18 cellular contexts compared by ENCODE assay signal in genomic region chr3:35758358-35758757, GRCh38.
A peak's percentile ranks its signal among the peaks of the same experiment; 100 is the strongest.
DNase-seq lines count a peak whose midpoint lies in the region; ATAC-seq and TF ChIP-seq lines count a peak whose summit lies in the region.
"Had no signal": no experiment of that assay in that cellular context is flagged by ENCODE, and none has a peak within 500 bp of the region (broad histone marks: within the 10 kb centered on the region; RNA-seq: fewer than 3 reads in every experiment).

No MANE protein-coding gene starts in this region.

- 60 to 70% methylated on average over 1 to 2 of the region's 2 CpGs for WGBS in endodermal cell (ENCODE audit: insufficient coverage in 1 of 2, insufficient read length in 1 of 2), 2 experiments

- H3K36me3 ChIP-seq in GM23338 (ENCODE audit: insufficient read depth) (no peaks in the 10 kb centered on the region), endodermal cell (ENCODE audit: control insufficient read depth, insufficient read depth, low read length) (no peaks in the 10 kb centered on the region), neural cell (ENCODE audit: insufficient read depth, low read length) (no peaks in the 10 kb centered on the region)

- H3K4me2 ChIP-seq in GM23338 = no peak overlapping the region
- peak overlapping the region; percentile 29 for H3K4me2 ChIP-seq in neural cell (ENCODE audit: low read length)

- no peak overlapping the region for H3K27ac Mint-ChIP-seq in GM23338
- no peak overlapping the region for H3K27ac Mint-ChIP-seq in endodermal cell
- no peak overlapping the region for H3K27ac Mint-ChIP-seq in CD14-positive monocyte
- H3K27ac Mint-ChIP-seq: B cell; CD4-positive, alpha-beta memory T cell had no signal

- H3K9me3 ChIP-seq in endodermal cell (ENCODE audit: control insufficient read depth, low read length) (no peaks in the 10 kb centered on the region), neural cell (ENCODE audit: low read length) (no peaks in the 10 kb centered on the region)

- no peak for TF ChIP-seq POLR2A in erythroblast (IDR thresholded peaks at IDR 0.05; ENCODE audit: low read length)

- no peaks in the 10 kb centered on the region for H3K9me3 Mint-ChIP-seq in GM23338
- no peaks in the 10 kb centered on the region for H3K9me3 Mint-ChIP-seq in endodermal cell
- H3K9me3 Mint-ChIP-seq in CD14-positive monocyte = peaks cover 0 to 6% (median 2%) of the 10 kb centered on the region in 7 donors

- no peaks in the 10 kb centered on the region for H3K27me3 ChIP-seq in GM23338 (ENCODE audit: insufficient read depth)
- H3K27me3 ChIP-seq in endodermal cell (ENCODE audit: control insufficient read depth, insufficient read depth, low read length, poor library complexity, severe bottlenecking) = no peaks in the 10 kb centered on the region
- H3K27me3 ChIP-seq in neural cell (ENCODE audit: insufficient read depth, low read depth, low read length) = no peaks in the 10 kb centered on the region

- no peak overlapping the region for H3K27ac ChIP-seq in GM23338 (ENCODE audit: low read depth)
- H3K27ac ChIP-seq in endodermal cell (ENCODE audit: low read depth, low read length) = peak overlapping the region; percentile 99
- peak overlapping the region; percentile 89 for H3K27ac ChIP-seq in neural cell (ENCODE audit: low read length)

- peak; percentile 83 for ATAC-seq in GM23338

- H3K9ac ChIP-seq in endodermal cell (ENCODE audit: extremely low read depth, low read length, poor library complexity, severe bottlenecking) (no peak overlapping the region), neural cell (ENCODE audit: low read length) (peak overlapping the region; percentile 25)

- no peaks in the 10 kb centered on the region for H3F3A ChIP-seq in GM23338 (replicated peaks; ENCODE audit: low read depth)
- no peaks in the 10 kb centered on the region for H3F3A ChIP-seq in neural cell (ENCODE audit: insufficient read depth, low read length, poor library complexity, severe bottlenecking)

- no peaks in the 10 kb centered on the region for H3K9me2 ChIP-seq in GM23338 (ENCODE audit: insufficient read depth)
- no peaks in the 10 kb centered on the region for H3K9me2 ChIP-seq in neural cell (ENCODE audit: insufficient read depth, low read length)

- no peaks in the 10 kb centered on the region for H3K36me3 Mint-ChIP-seq in GM23338 (ENCODE audit: low read depth)
- no peaks in the 10 kb centered on the region for H3K36me3 Mint-ChIP-seq in endodermal cell (ENCODE audit: low read depth)
- H3K36me3 Mint-ChIP-seq in CD14-positive monocyte = no peaks in the 10 kb centered on the region
- H3K36me3 Mint-ChIP-seq: CD4-positive, alpha-beta memory T cell had no signal

- H3K4me1 ChIP-seq in GM23338 (ENCODE audit: insufficient read depth) = no peaks in the 10 kb centered on the region
- no peaks in the 10 kb centered on the region for H3K4me1 ChIP-seq in endodermal cell (ENCODE audit: control insufficient read depth, insufficient read depth, low read length)

- H3K4me1 Mint-ChIP-seq in GM23338 = peaks cover 18% of the 10 kb centered on the region
- peaks cover 15% of the 10 kb centered on the region for H3K4me1 Mint-ChIP-seq in endodermal cell
- H3K4me1 Mint-ChIP-seq in CD14-positive monocyte = no peaks in the 10 kb centered on the region
- H3K4me1 Mint-ChIP-seq: B cell; CD4-positive, alpha-beta memory T cell had no signal

- peak; percentile 96 for TF ChIP-seq EP300 in neural cell (conservative IDR thresholded peaks at IDR 0.05; ENCODE audit: poor library complexity, severe bottlenecking)

- peak; percentile 46 for TF ChIP-seq RAD21 in neural cell (conservative IDR thresholded peaks at IDR 0.05)

- intact Hi-C loops in CD14-positive monocyte (cut with micrococcal nuclease) = no loop called here

- no peaks in the 10 kb centered on the region for H3K79me2 ChIP-seq in GM23338 (replicated peaks; ENCODE audit: insufficient read depth)
- H3K79me2 ChIP-seq in neural cell (replicated peaks; ENCODE audit: insufficient read depth, low read length) = no peaks in the 10 kb centered on the region

- H4K20me1 ChIP-seq in GM23338 (replicated peaks; ENCODE audit: insufficient read depth) (no peaks in the 10 kb centered on the region), neural cell (ENCODE audit: insufficient read depth) (no peaks in the 10 kb centered on the region)

- no peak for TF ChIP-seq CTCF in GM23338 (conservative IDR thresholded peaks at IDR 0.05; ENCODE audit: low read depth in 2 of 2)
- no peak for TF ChIP-seq CTCF in endodermal cell (conservative IDR thresholded peaks at IDR 0.05)
- no peak for TF ChIP-seq CTCF in neural cell (IDR thresholded peaks at IDR 0.05; ENCODE audit: poor library complexity, severe bottlenecking)
- TF ChIP-seq CTCF in CD14-positive monocyte (IDR thresholded peaks at IDR 0.05) = no peak

- DNase-seq in GM23338 (ENCODE audit: low spot score) (peak; percentile 78), NCI-H2029 (lab: John Stamatoyannopoulos, UW) (peak; percentile 6), endodermal cell (no peak), islet precursor cell (no peak), erythroblast (lab: John Stamatoyannopoulos, UW) (no peak), CD14-positive monocyte (ENCODE audit: low spot score) (no peak)
- DNase-seq in activated CD4-positive, alpha-beta T cell treated with anti-CD3 and anti-CD28 coated beads, Interleukin-2, amount 50 U/mL, for 4 hours = no peak
- DNase-seq: ACHN; CD4-positive, alpha-beta memory T cell; EL; Karpas-422; NCI-H1436; NCI-H2081 treated with DMSO at 0.1 percent for 48 hours; NCI-H345; NCI-H82; SHP77 treated with DMSO at 0.1 percent for 48 hours had no signal

- H2AFZ ChIP-seq in GM23338 (no peak overlapping the region), neural cell (ENCODE audit: low read depth, low read length) (peak overlapping the region; percentile 10)

- H3K27me3 Mint-ChIP-seq in GM23338 (ENCODE audit: insufficient read depth, low read depth, poor library complexity) = no peaks in the 10 kb centered on the region
- H3K27me3 Mint-ChIP-seq in endodermal cell (ENCODE audit: insufficient read depth) = peaks cover 2% of the 10 kb centered on the region
- peaks cover 0 to 7% (median 3%) of the 10 kb centered on the region in 3 donors for H3K27me3 Mint-ChIP-seq in CD14-positive monocyte (ENCODE audit: low read depth in 3 of 3)
- H3K27me3 Mint-ChIP-seq: CD4-positive, alpha-beta memory T cell had no signal

- H3K4me3 Mint-ChIP-seq in GM23338 (no peak overlapping the region), endodermal cell (no peak overlapping the region), CD14-positive monocyte (no peak overlapping the region)
- H3K4me3 Mint-ChIP-seq: B cell; CD4-positive, alpha-beta memory T cell had no signal

- H3K4me3 ChIP-seq in GM23338 (no peak overlapping the region), endodermal cell (ENCODE audit: low read length) (no peak overlapping the region), neural cell (ENCODE audit: low read length) (peak overlapping the region; percentile 13)

TF ChIP-seq in GM23338, 12 proteins besides CTCF, POLR2A, EP300 and RAD21 (continues in another document):
- TF ChIP-seq CREB1 (CRISPR knock-in tag; IDR thresholded peaks at IDR 0.05; ENCODE audit: low read depth) (no peak), EZH2 (IDR thresholded peaks at IDR 0.05; ENCODE audit: low read depth, unreplicated experiment) (no peak), ZNF331 (CRISPR knock-in tag; IDR thresholded peaks at IDR 0.05; ENCODE audit: low read depth) (no peak)

TF ChIP-seq in neural cell, 6 proteins besides CTCF, POLR2A, EP300 and RAD21:
- TF ChIP-seq POLR2AphosphoS5 (IDR thresholded peaks at IDR 0.05) = peak; percentile 78
- TF ChIP-seq MXI1 (conservative IDR thresholded peaks at IDR 0.05; ENCODE audit: poor library complexity, severe bottlenecking) = no peak
- TF ChIP-seq TAF1 (IDR thresholded peaks at IDR 0.05; ENCODE audit: low read depth) = no peak
- TF ChIP-seq, protein P1, sequence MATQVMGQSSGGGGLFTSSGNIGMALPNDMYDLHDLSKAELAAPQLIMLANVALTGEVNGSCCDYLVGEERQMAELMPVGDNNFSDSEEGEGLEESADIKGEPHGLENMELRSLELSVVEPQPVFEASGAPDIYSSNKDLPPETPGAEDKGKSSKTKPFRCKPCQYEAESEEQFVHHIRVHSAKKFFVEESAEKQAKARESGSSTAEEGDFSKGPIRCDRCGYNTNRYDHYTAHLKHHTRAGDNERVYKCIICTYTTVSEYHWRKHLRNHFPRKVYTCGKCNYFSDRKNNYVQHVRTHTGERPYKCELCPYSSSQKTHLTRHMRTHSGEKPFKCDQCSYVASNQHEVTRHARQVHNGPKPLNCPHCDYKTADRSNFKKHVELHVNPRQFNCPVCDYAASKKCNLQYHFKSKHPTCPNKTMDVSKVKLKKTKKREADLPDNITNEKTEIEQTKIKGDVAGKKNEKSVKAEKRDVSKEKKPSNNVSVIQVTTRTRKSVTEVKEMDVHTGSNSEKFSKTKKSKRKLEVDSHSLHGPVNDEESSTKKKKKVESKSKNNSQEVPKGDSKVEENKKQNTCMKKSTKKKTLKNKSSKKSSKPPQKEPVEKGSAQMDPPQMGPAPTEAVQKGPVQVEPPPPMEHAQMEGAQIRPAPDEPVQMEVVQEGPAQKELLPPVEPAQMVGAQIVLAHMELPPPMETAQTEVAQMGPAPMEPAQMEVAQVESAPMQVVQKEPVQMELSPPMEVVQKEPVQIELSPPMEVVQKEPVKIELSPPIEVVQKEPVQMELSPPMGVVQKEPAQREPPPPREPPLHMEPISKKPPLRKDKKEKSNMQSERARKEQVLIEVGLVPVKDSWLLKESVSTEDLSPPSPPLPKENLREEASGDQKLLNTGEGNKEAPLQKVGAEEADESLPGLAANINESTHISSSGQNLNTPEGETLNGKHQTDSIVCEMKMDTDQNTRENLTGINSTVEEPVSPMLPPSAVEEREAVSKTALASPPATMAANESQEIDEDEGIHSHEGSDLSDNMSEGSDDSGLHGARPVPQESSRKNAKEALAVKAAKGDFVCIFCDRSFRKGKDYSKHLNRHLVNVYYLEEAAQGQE (IDR thresholded peaks at IDR 0.05; ENCODE audit: borderline replicate concordance) = peak; percentile 94
- no peak for TF ChIP-seq EZH2 (IDR thresholded peaks at IDR 0.05; ENCODE audit: borderline replicate concordance, insufficient read depth, low read length, poor library complexity, severe bottlenecking)
- TF ChIP-seq SMC3 (conservative IDR thresholded peaks at IDR 0.05; ENCODE audit: poor library complexity) = peak; percentile 44

Comparison
In these comparisons a context has a peak if more than half of its experiments do, and no peak if none do; other contexts are left out.
1. DNase-seq: peak in GM23338 (single experiment) and NCI-H2029 (single experiment); none in endodermal cell (single experiment), activated CD4-positive, alpha-beta T cell treated with anti-CD3 and anti-CD28 coated beads, Interleukin-2, amount 50 U/mL, for 4 hours (0 of 2), islet precursor cell (single experiment), erythroblast (0 of 2) and CD14-positive monocyte (single experiment).